Comparison of ENCODE assay signal across 8 cellular contexts in genomic region chr17:38881600-38882191, GRCh38. TPM values are rescaled to one million over a fixed set of nuclear protein-coding genes. Genes with fewer than 3 reads are reported as not detected.
DNase-seq lines count a peak whose midpoint lies in the region; ATAC-seq lines count a peak whose summit lies in the region.

No MANE protein-coding gene starts in this region.

- H3K4me3 ChIP-seq in skin epidermis: no peak overlapping the region

- no peaks in the 10 kb centered on the region for H3K9me3 Mint-ChIP-seq in activated T-helper 17 cell treated with anti-CD3 and anti-CD28 coated beads, Interleukin-2, amount 50 U/mL, for 72 hours

- H3K4me1 Mint-ChIP-seq in activated T-helper 17 cell treated with anti-CD3 and anti-CD28 coated beads, Interleukin-2, amount 50 U/mL, for 72 hours: peaks cover 51% of the 10 kb centered on the region

- H3K27ac ChIP-seq in skin epidermis: peak overlapping the region in 12 of 21 experiments; percentile 2 to 71 (median 46)

- peak; percentile 58 for ATAC-seq in Right ventricle myocardium inferior
- ATAC-seq in activated T-helper 17 cell treated with anti-CD3 and anti-CD28 coated beads, Interleukin-2, amount 50 U/mL, for 72 hours (replicated peaks): peak; percentile 37
- ATAC-seq in left cardiac atrium: peak; percentile 47 to 70
- no peak for ATAC-seq in HG03469 (IDR thresholded peaks at IDR 0.05; ENCODE audit: unreplicated experiment)

- intact Hi-C loops in Right ventricle myocardium inferior (cut with DNase I) (no loop called here), cardiac septum (cut with DNase I) (no loop called here), left cardiac atrium (cut with DNase I) (loop anchor here in 1 of 2 donors (2.0 kb wide), 1 partner anchor 19 kb away; no protein-coding TSS in a partner anchor)

- no peaks in the 10 kb centered on the region for H3K27me3 Mint-ChIP-seq in activated T-helper 17 cell treated with anti-CD3 and anti-CD28 coated beads, Interleukin-2, amount 50 U/mL, for 72 hours

- peak overlapping the region; percentile 79 for H3K4me3 Mint-ChIP-seq in activated T-helper 17 cell treated with anti-CD3 and anti-CD28 coated beads, Interleukin-2, amount 50 U/mL, for 72 hours

- H3K27ac Mint-ChIP-seq in activated T-helper 17 cell treated with anti-CD3 and anti-CD28 coated beads, Interleukin-2, amount 50 U/mL, for 72 hours: peak overlapping the region; percentile 78

- no peak for DNase-seq in Right ventricle myocardium inferior (ENCODE audit: missing footprints)
- DNase-seq in cardiac septum (ENCODE audit: low spot score): no peak
- peak; percentile 79 for DNase-seq in left cardiac atrium
- DNase-seq in hepatic stellate cell (ENCODE audit: low spot score): no peak
- DNase-seq in putamen (ENCODE audit: low spot score): no peak

- peaks cover 92% of the 10 kb centered on the region for H3K36me3 Mint-ChIP-seq in activated T-helper 17 cell treated with anti-CD3 and anti-CD28 coated beads, Interleukin-2, amount 50 U/mL, for 72 hours (ENCODE audit: low read depth)

RNA-seq across cellular contexts. Expression of gene LASP1, which starts 11.8 kb away (rescaled TPM):
- 38.5 TPM for total RNA-seq in Right ventricle myocardium inferior
- 25.3 TPM for total RNA-seq in cardiac septum
- total RNA-seq in activated T-helper 17 cell treated with anti-CD3 and anti-CD28 coated beads, Interleukin-2, amount 50 U/mL, for 72 hours: 100 to 1,000 TPM; 116 to 172 TPM
- 10 to 100 TPM; 51.8 to 55.0 TPM for total RNA-seq in left cardiac atrium

RNA-seq across cellular contexts. Expression of gene RPL23, which starts 28.2 kb away (rescaled TPM):
- total RNA-seq in Right ventricle myocardium inferior (897 TPM), cardiac septum (564 TPM), left cardiac atrium (100 to 1,000 TPM; 892 to 925 TPM)
- total RNA-seq in activated T-helper 17 cell treated with anti-CD3 and anti-CD28 coated beads, Interleukin-2, amount 50 U/mL, for 72 hours: 1,000 to 10,000 TPM; 1,686 to 2,077 TPM

RNA-seq across cellular contexts. Expression of gene CWC25, which starts 56.6 kb away (rescaled TPM):
- total RNA-seq in Right ventricle myocardium inferior (9.4 TPM), cardiac septum (10.4 TPM), left cardiac atrium (10 to 100 TPM in 1 of 2 donors, 1 to 10 TPM in 1; 8.5 to 12.1 TPM)
- 10 to 100 TPM; 28.1 to 37.1 TPM for total RNA-seq in activated T-helper 17 cell treated with anti-CD3 and anti-CD28 coated beads, Interleukin-2, amount 50 U/mL, for 72 hours
